ENCODE assay signal across 1 cellular context in the genomic region with DNA sequence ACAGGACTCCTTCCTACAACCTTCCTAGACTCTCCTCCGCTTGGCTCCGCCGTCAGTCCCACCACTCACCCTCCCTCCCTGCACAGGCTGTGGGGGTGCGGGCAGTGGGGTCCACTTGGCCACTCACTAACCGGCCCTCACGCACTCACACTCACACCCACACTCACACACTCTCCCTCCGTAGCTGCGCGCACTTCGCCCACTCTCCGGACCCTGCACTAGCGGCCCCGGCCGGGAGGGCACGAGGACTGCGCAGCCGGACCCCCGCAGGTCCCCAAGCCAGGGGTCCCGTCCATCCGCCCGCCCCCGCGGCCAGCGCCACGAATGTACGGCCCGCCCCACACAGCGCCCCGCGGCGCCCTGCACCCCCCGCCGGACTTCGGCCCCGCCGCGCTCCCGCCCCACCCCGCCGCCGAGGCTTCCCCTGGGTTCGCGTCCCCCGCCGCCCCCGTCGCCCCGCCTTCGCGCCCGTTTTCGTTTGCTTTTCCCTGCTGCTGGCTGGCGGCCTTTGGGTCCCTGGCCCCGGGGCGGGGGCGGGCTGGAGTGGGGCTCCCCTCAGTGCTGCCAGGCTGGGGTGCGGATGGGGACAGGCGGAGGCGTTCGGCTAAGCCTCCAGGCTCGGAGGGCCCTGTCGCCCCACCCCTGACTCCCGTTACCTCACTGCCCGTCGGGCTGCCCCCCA.
TF ChIP-seq lines count a peak whose summit lies in the region.

No MANE protein-coding gene starts in this region.

TF ChIP-seq in K562, 482 proteins besides CTCF, POLR2A, EP300 and RAD21:
- TF ChIP-seq EGR1 (conservative IDR thresholded peaks at IDR 0.05), result peak; percentile 62
- TF ChIP-seq, protein P1, sequence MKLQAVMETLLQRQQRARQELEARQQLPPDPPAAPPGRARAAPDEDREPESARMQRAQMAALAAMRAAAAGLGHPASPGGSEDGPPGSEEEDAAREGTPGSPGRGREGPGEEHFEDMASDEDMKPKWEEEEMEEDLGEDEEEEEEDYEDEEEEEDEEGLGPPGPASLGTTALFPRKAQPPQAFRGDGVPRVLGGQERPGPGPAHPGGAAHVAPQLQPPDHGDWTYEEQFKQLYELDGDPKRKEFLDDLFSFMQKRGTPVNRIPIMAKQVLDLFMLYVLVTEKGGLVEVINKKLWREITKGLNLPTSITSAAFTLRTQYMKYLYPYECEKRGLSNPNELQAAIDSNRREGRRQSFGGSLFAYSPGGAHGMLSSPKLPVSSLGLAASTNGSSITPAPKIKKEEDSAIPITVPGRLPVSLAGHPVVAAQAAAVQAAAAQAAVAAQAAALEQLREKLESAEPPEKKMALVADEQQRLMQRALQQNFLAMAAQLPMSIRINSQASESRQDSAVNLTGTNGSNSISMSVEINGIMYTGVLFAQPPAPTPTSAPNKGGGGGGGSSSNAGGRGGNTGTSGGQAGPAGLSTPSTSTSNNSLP (IDR thresholded peaks at IDR 0.05; ENCODE audit: borderline replicate concordance, low read depth, low read length), result no peak
- TF ChIP-seq XRCC4 (IDR thresholded peaks at IDR 0.05; ENCODE audit: extremely low read depth, insufficient read depth, insufficient read length), result no peak
- no peak for TF ChIP-seq ZBTB8A (IDR thresholded peaks at IDR 0.05; ENCODE audit: partially characterized antibody)
- TF ChIP-seq, protein P2, sequence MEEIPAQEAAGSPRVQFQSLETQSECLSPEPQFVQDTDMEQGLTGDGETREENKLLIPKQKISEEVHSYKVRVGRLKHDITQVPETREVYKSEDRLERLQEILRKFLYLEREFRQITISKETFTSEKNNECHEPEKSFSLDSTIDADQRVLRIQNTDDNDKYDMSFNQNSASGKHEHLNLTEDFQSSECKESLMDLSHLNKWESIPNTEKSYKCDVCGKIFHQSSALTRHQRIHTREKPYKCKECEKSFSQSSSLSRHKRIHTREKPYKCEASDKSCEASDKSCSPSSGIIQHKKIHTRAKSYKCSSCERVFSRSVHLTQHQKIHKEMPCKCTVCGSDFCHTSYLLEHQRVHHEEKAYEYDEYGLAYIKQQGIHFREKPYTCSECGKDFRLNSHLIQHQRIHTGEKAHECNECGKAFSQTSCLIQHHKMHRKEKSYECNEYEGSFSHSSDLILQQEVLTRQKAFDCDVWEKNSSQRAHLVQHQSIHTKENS (CRISPR knock-in tag; IDR thresholded peaks at IDR 0.05), result no peak
- TF ChIP-seq NR2F6 (CRISPR knock-in tag; IDR thresholded peaks at IDR 0.05), result no peak
- TF ChIP-seq PHF21A (IDR thresholded peaks at IDR 0.05; ENCODE audit: borderline replicate concordance, low read depth), result no peak
- 0 out of 2 replicates have a peak, but pooled peaks have one; percentile 12 for TF ChIP-seq ZBTB7A (IDR thresholded peaks at IDR 0.05; ENCODE audit: borderline replicate concordance, control insufficient read depth, low read depth, low read length)
- TF ChIP-seq, protein P3, sequence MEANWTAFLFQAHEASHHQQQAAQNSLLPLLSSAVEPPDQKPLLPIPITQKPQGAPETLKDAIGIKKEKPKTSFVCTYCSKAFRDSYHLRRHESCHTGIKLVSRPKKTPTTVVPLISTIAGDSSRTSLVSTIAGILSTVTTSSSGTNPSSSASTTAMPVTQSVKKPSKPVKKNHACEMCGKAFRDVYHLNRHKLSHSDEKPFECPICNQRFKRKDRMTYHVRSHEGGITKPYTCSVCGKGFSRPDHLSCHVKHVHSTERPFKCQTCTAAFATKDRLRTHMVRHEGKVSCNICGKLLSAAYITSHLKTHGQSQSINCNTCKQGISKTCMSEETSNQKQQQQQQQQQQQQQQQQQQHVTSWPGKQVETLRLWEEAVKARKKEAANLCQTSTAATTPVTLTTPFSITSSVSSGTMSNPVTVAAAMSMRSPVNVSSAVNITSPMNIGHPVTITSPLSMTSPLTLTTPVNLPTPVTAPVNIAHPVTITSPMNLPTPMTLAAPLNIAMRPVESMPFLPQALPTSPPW (CRISPR knock-in tag; IDR thresholded peaks at IDR 0.05), result peak; percentile 53
- no peak for TF ChIP-seq ZNF79 (CRISPR knock-in tag; IDR thresholded peaks at IDR 0.05; ENCODE audit: low read depth)
- no peak for TF ChIP-seq CCNT2 (IDR thresholded peaks at IDR 0.05; ENCODE audit: borderline replicate concordance, extremely low read depth, insufficient read length, low read depth, low read length)
